In genomic region chr12:13534645-13535398, GRCh38 we compare ENCODE assay signal across 9 cellular contexts.
A peak's percentile ranks its signal among the peaks of the same experiment; 100 is the strongest.
DNase-seq lines count a peak whose midpoint lies in the region; ATAC-seq and TF ChIP-seq lines count a peak whose summit lies in the region.
"Had no signal": no experiment of that assay in that cellular context is flagged by ENCODE, and none has a peak within 500 bp of the region (broad histone marks: within the 10 kb centered on the region; RNA-seq: fewer than 3 reads in every experiment).

No MANE protein-coding gene starts in this region.

- intact Hi-C loops in A673 (cut with micrococcal nuclease; ENCODE audit: unreplicated experiment) (loop anchor here (1.0 to 10.0 kb wide), 3 partner anchors 173 to 620 kb away; no protein-coding TSS in a partner anchor), left cardiac atrium (cut with DNase I) (loop anchor here in 1 of 2 donors (5.0 to 10.0 kb wide), 2 partner anchors 170 to 258 kb away; no protein-coding TSS in a partner anchor), psoas muscle (cut with DNase I) (loop anchor here (2.0 to 10.0 kb wide), 3 partner anchors 173 to 256 kb away; no protein-coding TSS in a partner anchor)
- intact Hi-C loops in activated T-helper 2 cell treated with anti-CD3 and anti-CD28 coated beads, Interferon-gamma antibody, Interleukin-2, Interleukin-4, amounts not matched to agents 10 μg/mL and 5 μg/mL and 100 μg/mL, durations not matched to agents 14 hours and 24 hours and 36 hours (cut with micrococcal nuclease): loop anchor here (2.0 to 5.0 kb wide), 2 partner anchors 193 to 256 kb away; no protein-coding TSS in a partner anchor
- intact Hi-C loops in activated T-helper 1 cell treated with anti-CD3 and anti-CD28 coated beads, Interleukin-12 subunit alpha, Interleukin-12 subunit beta, Interleukin-2, Interleukin-4 antibody, amounts not matched to agents 30 ng/mL and 10 ng/mL and 1 ng/mL, durations not matched to agents 14 hours and 24 hours and 36 hours (cut with micrococcal nuclease): no loop called here

- no peaks in the 10 kb centered on the region for H3K9me3 ChIP-seq in A673 (ENCODE audit: low read depth, low read length, poor library complexity, severe bottlenecking)
- no peaks in the 10 kb centered on the region for H3K9me3 ChIP-seq in psoas muscle

- 27 to 32% (median 27%) methylated on average over 8 of the region's 8 CpGs for WGBS in psoas muscle, 3 donors

- H3K27me3 Mint-ChIP-seq in activated T-helper 2 cell treated with anti-CD3 and anti-CD28 coated beads, Interferon-gamma antibody, Interleukin-2, Interleukin-4, amounts not matched to agents 10 μg/mL and 5 μg/mL and 100 μg/mL, durations not matched to agents 14 hours and 24 hours and 36 hours (ENCODE audit: low read depth): peaks cover 24% of the 10 kb centered on the region
- H3K27me3 Mint-ChIP-seq in activated T-helper 1 cell treated with anti-CD3 and anti-CD28 coated beads, Interleukin-12 subunit alpha, Interleukin-12 subunit beta, Interleukin-2, Interleukin-4 antibody, amounts not matched to agents 30 ng/mL and 10 ng/mL and 1 ng/mL, durations not matched to agents 14 hours and 24 hours and 36 hours (ENCODE audit: insufficient read depth): peaks cover 10% of the 10 kb centered on the region

- H3K4me1 ChIP-seq in A673 (ENCODE audit: insufficient read depth, low read length, poor library complexity, severe bottlenecking) (no peaks in the 10 kb centered on the region), psoas muscle (no peaks in the 10 kb centered on the region)

- ATAC-seq in left cardiac atrium: peak; percentile 57 to 73
- peak in 2 of 4 donors; percentile 42 to 57 for ATAC-seq in psoas muscle

- H3K36me3 ChIP-seq in A673 (ENCODE audit: insufficient read depth, low read length, poor library complexity, severe bottlenecking) (no peaks in the 10 kb centered on the region), GM06990 (ENCODE audit: control insufficient read depth, insufficient read depth, low read length) (no peaks in the 10 kb centered on the region), psoas muscle (ENCODE audit: insufficient read depth in 1 of 2, low read depth in 1 of 2) (no peaks in the 10 kb centered on the region)

- no peak overlapping the region for H3K27ac ChIP-seq in A673 (ENCODE audit: low read depth, low read length, poor library complexity, severe bottlenecking)
- no peak overlapping the region for H3K27ac ChIP-seq in psoas muscle

- TF ChIP-seq CTCF in A673 (conservative IDR thresholded peaks at IDR 0.05; ENCODE audit: low read depth, low read length) (peak; percentile 96), GM06990 (IDR thresholded peaks at IDR 0.05; ENCODE audit: insufficient read depth, low read length, poor library complexity, severe bottlenecking) (peak; percentile 99), psoas muscle (IDR thresholded peaks at IDR 0.05) (peak; percentile 69)

- no peak overlapping the region for H3K27ac Mint-ChIP-seq in activated T-helper 2 cell treated with anti-CD3 and anti-CD28 coated beads, Interferon-gamma antibody, Interleukin-2, Interleukin-4, amounts not matched to agents 10 μg/mL and 5 μg/mL and 100 μg/mL, durations not matched to agents 14 hours and 24 hours and 36 hours
- no peak overlapping the region for H3K27ac Mint-ChIP-seq in activated T-helper 1 cell treated with anti-CD3 and anti-CD28 coated beads, Interleukin-12 subunit alpha, Interleukin-12 subunit beta, Interleukin-2, Interleukin-4 antibody, amounts not matched to agents 30 ng/mL and 10 ng/mL and 1 ng/mL, durations not matched to agents 14 hours and 24 hours and 36 hours

- peaks cover 7% of the 10 kb centered on the region for H3K4me1 Mint-ChIP-seq in activated T-helper 2 cell treated with anti-CD3 and anti-CD28 coated beads, Interferon-gamma antibody, Interleukin-2, Interleukin-4, amounts not matched to agents 10 μg/mL and 5 μg/mL and 100 μg/mL, durations not matched to agents 14 hours and 24 hours and 36 hours (ENCODE audit: low read depth)
- no peaks in the 10 kb centered on the region for H3K4me1 Mint-ChIP-seq in activated T-helper 1 cell treated with anti-CD3 and anti-CD28 coated beads, Interleukin-12 subunit alpha, Interleukin-12 subunit beta, Interleukin-2, Interleukin-4 antibody, amounts not matched to agents 30 ng/mL and 10 ng/mL and 1 ng/mL, durations not matched to agents 14 hours and 24 hours and 36 hours (ENCODE audit: low read depth)

- H3K36me3 Mint-ChIP-seq in activated T-helper 2 cell treated with anti-CD3 and anti-CD28 coated beads, Interferon-gamma antibody, Interleukin-2, Interleukin-4, amounts not matched to agents 10 μg/mL and 5 μg/mL and 100 μg/mL, durations not matched to agents 14 hours and 24 hours and 36 hours (ENCODE audit: low read depth): no peaks in the 10 kb centered on the region
- H3K36me3 Mint-ChIP-seq in activated T-helper 1 cell treated with anti-CD3 and anti-CD28 coated beads, Interleukin-12 subunit alpha, Interleukin-12 subunit beta, Interleukin-2, Interleukin-4 antibody, amounts not matched to agents 30 ng/mL and 10 ng/mL and 1 ng/mL, durations not matched to agents 14 hours and 24 hours and 36 hours (ENCODE audit: low read depth): no peaks in the 10 kb centered on the region

- POLR2A ChIA-PET in A673 (lab: Charles Lee; ENCODE audit: low non-redundant PET): no interaction called here

- DNase-seq in A673 (ENCODE audit: low spot score) (peak; percentile 83), GM06990 (ENCODE audit: extremely low read depth, insufficient read length) (peak; percentile 12), NCI-H2081 treated with DMSO at 0.1 percent for 48 hours (lab: John Stamatoyannopoulos, UW) (peak; percentile 6), left cardiac atrium (peak; percentile 64), psoas muscle (peak; percentile 57 to 73), cerebellar nuclear complex (lab: John Stamatoyannopoulos, UW) (no peak)
- peak; percentile 18 for DNase-seq in activated T-helper 2 cell treated with anti-CD3 and anti-CD28 coated beads, Interferon-gamma antibody, Interleukin-2, Interleukin-4, amounts not matched to agents 10 μg/mL and 5 μg/mL and 100 μg/mL, durations not matched to agents 14 hours and 24 hours and 36 hours (ENCODE audit: low spot score)
- no peak for DNase-seq in activated T-helper 1 cell treated with anti-CD3 and anti-CD28 coated beads, Interleukin-12 subunit alpha, Interleukin-12 subunit beta, Interleukin-2, Interleukin-4 antibody, amounts not matched to agents 30 ng/mL and 10 ng/mL and 1 ng/mL, durations not matched to agents 14 hours and 24 hours and 36 hours (ENCODE audit: low spot score)

- CTCF ChIA-PET in A673 (lab: Charles Lee): interaction anchor here (0.6 to 2.5 kb wide), 6 partner anchors 12 to 918 kb away, joined by 3 to 19 read pairs (median 6); no protein-coding TSS in a partner anchor

- H3K4me3 ChIP-seq in A673 (ENCODE audit: low read depth, low read length, poor library complexity, severe bottlenecking): peak overlapping the region; percentile 14
- H3K4me3 ChIP-seq in GM06990 (replicated peaks; ENCODE audit: low read depth, low read length): no peak overlapping the region
- no peak overlapping the region for H3K4me3 ChIP-seq in psoas muscle
- H3K4me3 ChIP-seq: skin epidermis had no signal

- H3K4me3 Mint-ChIP-seq in activated T-helper 2 cell treated with anti-CD3 and anti-CD28 coated beads, Interferon-gamma antibody, Interleukin-2, Interleukin-4, amounts not matched to agents 10 μg/mL and 5 μg/mL and 100 μg/mL, durations not matched to agents 14 hours and 24 hours and 36 hours (ENCODE audit: low read depth): no peak overlapping the region
- H3K4me3 Mint-ChIP-seq in activated T-helper 1 cell treated with anti-CD3 and anti-CD28 coated beads, Interleukin-12 subunit alpha, Interleukin-12 subunit beta, Interleukin-2, Interleukin-4 antibody, amounts not matched to agents 30 ng/mL and 10 ng/mL and 1 ng/mL, durations not matched to agents 14 hours and 24 hours and 36 hours: no peak overlapping the region

- no peaks in the 10 kb centered on the region for H3K9me3 Mint-ChIP-seq in activated T-helper 2 cell treated with anti-CD3 and anti-CD28 coated beads, Interferon-gamma antibody, Interleukin-2, Interleukin-4, amounts not matched to agents 10 μg/mL and 5 μg/mL and 100 μg/mL, durations not matched to agents 14 hours and 24 hours and 36 hours
- no peaks in the 10 kb centered on the region for H3K9me3 Mint-ChIP-seq in activated T-helper 1 cell treated with anti-CD3 and anti-CD28 coated beads, Interleukin-12 subunit alpha, Interleukin-12 subunit beta, Interleukin-2, Interleukin-4 antibody, amounts not matched to agents 30 ng/mL and 10 ng/mL and 1 ng/mL, durations not matched to agents 14 hours and 24 hours and 36 hours

- H3K27me3 ChIP-seq in A673 (replicated peaks; ENCODE audit: insufficient read depth, low read depth, low read length, poor library complexity): peaks cover 72% of the 10 kb centered on the region
- H3K27me3 ChIP-seq in GM06990 (replicated peaks; ENCODE audit: control insufficient read depth, insufficient read depth, low read length): peaks cover 2% of the 10 kb centered on the region; the same call in 1 of the 2 replicates
- no peaks in the 10 kb centered on the region for H3K27me3 ChIP-seq in psoas muscle (ENCODE audit: insufficient read depth in 3 of 3, low read length in 2 of 3)

- BruUV-seq in A673 (replicated peaks; lab: Mats Ljungman, UMichigan): no TSS peak

Comparison
In these comparisons a context has a peak if more than half of its experiments do, and no peak if none do; other contexts are left out.
1. DNase-seq: peak in A673 (single experiment), GM06990 (single experiment), NCI-H2081 treated with DMSO at 0.1 percent for 48 hours (single experiment), activated T-helper 2 cell treated with anti-CD3 and anti-CD28 coated beads, Interferon-gamma antibody, Interleukin-2, Interleukin-4, amounts not matched to agents 10 μg/mL and 5 μg/mL and 100 μg/mL, durations not matched to agents 14 hours and 24 hours and 36 hours (single experiment), left cardiac atrium (single experiment) and psoas muscle (2 of 2); none in activated T-helper 1 cell treated with anti-CD3 and anti-CD28 coated beads, Interleukin-12 subunit alpha, Interleukin-12 subunit beta, Interleukin-2, Interleukin-4 antibody, amounts not matched to agents 30 ng/mL and 10 ng/mL and 1 ng/mL, durations not matched to agents 14 hours and 24 hours and 36 hours (single experiment) and cerebellar nuclear complex (0 of 2).
2. Peak in every context shown above with its lines, with median percentiles within 50 percentile points of each other: CTCF ChIP-seq.